Comparison of ENCODE assay signal across 10 cellular contexts in the genomic region with DNA sequence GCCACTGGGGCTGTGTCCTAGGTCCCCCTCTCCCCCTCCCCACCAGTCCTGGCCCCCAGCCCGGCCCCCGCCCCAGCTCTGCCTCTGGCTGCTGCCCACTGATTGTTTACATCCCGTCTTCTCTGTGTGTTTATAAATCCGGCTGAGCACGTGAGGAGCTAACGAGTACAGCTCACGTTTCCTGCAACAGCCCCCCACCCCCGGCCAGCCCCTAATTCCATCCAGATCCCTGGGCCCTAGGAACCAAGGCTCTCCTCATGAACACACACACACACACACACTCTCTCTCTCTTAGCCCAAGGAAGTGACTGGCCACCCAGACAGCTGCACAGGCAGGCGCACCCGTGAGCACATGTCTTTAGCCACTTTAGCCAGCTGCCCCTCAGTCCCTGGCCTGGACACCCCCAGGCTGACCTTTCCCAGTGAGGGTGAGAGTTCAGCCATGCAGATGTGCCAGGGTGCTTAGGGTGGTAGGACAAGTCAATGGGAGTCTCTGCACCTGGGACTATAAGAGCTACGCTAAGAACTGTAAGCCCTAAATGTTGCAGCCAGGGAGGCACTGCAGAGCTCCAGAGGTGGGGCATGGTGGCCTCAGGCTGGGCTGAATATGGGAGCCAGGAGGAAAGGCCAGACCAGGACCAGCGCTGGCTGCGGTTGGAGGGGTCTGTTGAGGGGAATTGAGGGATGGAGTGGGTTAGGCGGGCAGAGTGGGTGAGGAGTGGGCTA. TPM values are rescaled to one million over a fixed set of nuclear protein-coding genes. Genes with fewer than 3 reads are reported as not detected.
DNase-seq lines count a peak whose midpoint lies in the region; ATAC-seq and TF ChIP-seq lines count a peak whose summit lies in the region.
"Had no signal": no experiment of that assay in that cellular context is flagged by ENCODE, and none has a peak within 500 bp of the region (broad histone marks: within the 10 kb centered on the region; RNA-seq: fewer than 3 reads in every experiment).

No MANE protein-coding gene starts in this region.

- no peak for TF ChIP-seq POLR2A in sigmoid colon (IDR thresholded peaks at IDR 0.05)

- no TSS peak for BruUV-seq in PC-9 (replicated peaks; lab: Mats Ljungman, UMichigan)

- peak in 1 of 4 donors; percentile 25 for TF ChIP-seq EP300 in sigmoid colon (IDR thresholded peaks at IDR 0.05)

- no peaks in the 10 kb centered on the region for H3K9me2 ChIP-seq in PC-9 (ENCODE audit: insufficient read depth)

- peak; percentile 70 for DNase-seq in COR-L47 (lab: John Stamatoyannopoulos, UW)
- DNase-seq in PC-9, result no peak
- DNase-seq in fibroblast of peridontal ligament (ENCODE audit: extremely low read depth), result peak; percentile 53
- DNase-seq in sigmoid colon, result peak; percentile 76
- no peak for DNase-seq in NCI-H524 (lab: John Stamatoyannopoulos, UW)
- no peak for DNase-seq in stimulated activated CD4-positive, alpha-beta T cell treated with anti-CD3 and anti-CD28 coated beads, Interleukin-12 subunit alpha, Interleukin-12 subunit beta, amount 100 ng/mL, for 4 hours
- DNase-seq: activated T-cell treated with anti-CD3 and anti-CD28 coated beads for 4 hours, Right ventricle myocardium superior had no signal

- H3K4me3 ChIP-seq in PC-9 (no peak overlapping the region), sigmoid colon (peak overlapping the region in 1 of 4 donors; percentile 69)

- H3K27ac ChIP-seq in PC-9 (no peak overlapping the region), sigmoid colon (peak overlapping the region; percentile 85 to 100 (median 92))

- WGBS in sigmoid colon, 2 donors, result 53 to 65% methylated on average over 14 of the region's 14 CpGs

- no peak for ATAC-seq in HG03139 (IDR thresholded peaks at IDR 0.05; ENCODE audit: unreplicated experiment)
- no peak for ATAC-seq in HG03280 (IDR thresholded peaks at IDR 0.05; ENCODE audit: unreplicated experiment)

- H3K79me2 ChIP-seq in PC-9 (ENCODE audit: low read depth), result peaks cover 60% of the 10 kb centered on the region

- intact Hi-C loops in PC-9 (cut with micrococcal nuclease; ENCODE audit: unreplicated experiment) (loop anchor here (5.0 to 10.0 kb wide), 3 partner anchors 126 to 526 kb away; partner anchors contain the start of genes CDK2AP2, PITPNM1 and RCE1), sigmoid colon (cut with DNase I) (no loop called here)

- peaks cover 8% of the 10 kb centered on the region for H3K36me3 ChIP-seq in PC-9 (ENCODE audit: low read depth)
- H3K36me3 ChIP-seq in sigmoid colon, result peaks cover 0 to 1% (median 0%) of the 10 kb centered on the region in 4 donors

- H3F3A ChIP-seq in PC-9 (ENCODE audit: insufficient read depth, low read depth), result peaks cover 35% of the 10 kb centered on the region

- peaks cover 48% of the 10 kb centered on the region for H4K20me1 ChIP-seq in PC-9 (ENCODE audit: insufficient read depth)

- no peak overlapping the region for H2AFZ ChIP-seq in PC-9

- H3K4me1 ChIP-seq in PC-9 (replicated peaks; ENCODE audit: insufficient read depth), result peaks cover 24% of the 10 kb centered on the region
- peaks cover 0 to 94% (median 85%) of the 10 kb centered on the region in 4 donors for H3K4me1 ChIP-seq in sigmoid colon

- peak overlapping the region; percentile 23 for H3K4me2 ChIP-seq in PC-9

- CTCF ChIA-PET in PC-9 (lab: Charles Lee), result interaction anchor here (0.5 to 2.5 kb wide), 7 partner anchors 10 to 193 kb away, joined by 3 to 12 read pairs (median 7); no protein-coding TSS in a partner anchor

- POLR2A ChIA-PET in PC-9 (lab: Charles Lee; ENCODE audit: unreplicated experiment), result interaction anchor here (0.6 to 0.9 kb wide), 4 partner anchors 17 to 1246 kb away, joined by 4 to 8 read pairs (median 6); no protein-coding TSS in a partner anchor

- no peak for TF ChIP-seq CTCF in PC-9 (conservative IDR thresholded peaks at IDR 0.05)
- no peak for TF ChIP-seq CTCF in sigmoid colon (IDR thresholded peaks at IDR 0.05)

- H3K9me3 ChIP-seq in PC-9 (ENCODE audit: insufficient read depth, low read depth) (no peaks in the 10 kb centered on the region), sigmoid colon (no peaks in the 10 kb centered on the region)

- H3K27me3 ChIP-seq in PC-9 (ENCODE audit: insufficient read depth, low read depth) (no peaks in the 10 kb centered on the region), sigmoid colon (no peaks in the 10 kb centered on the region)

RNA-seq across cellular contexts. Expression of gene CLCF1, which starts 2.9 kb away (rescaled TPM):
- total RNA-seq in PC-9 (2021), result 15.9 and 17.0 TPM in 2 replicates
- total RNA-seq in sigmoid colon, result 10 to 100 TPM in 1 of 4 donors, 1 to 10 TPM in 3; 2.9 to 49.8 (median 6.6) TPM
- polyA plus RNA-seq in sigmoid colon, result 1 to 10 TPM in 2 of 3 donors, under 1 TPM in 1; 0.92 to 6.5 (median 2.4) TPM

RNA-seq across cellular contexts. Expression of gene POLD4, which starts 17.2 kb away (rescaled TPM):
- total RNA-seq in PC-9 (2021) (67.1 and 83.7 TPM in 2 replicates), sigmoid colon (10 to 100 TPM; 48.5 to 78.9 (median 67.0) TPM)
- 100 to 1,000 TPM; 381 to 748 (median 498) TPM for polyA plus RNA-seq in sigmoid colon

RNA-seq across cellular contexts. Expression of gene RAD9A, which starts 21.3 kb away (rescaled TPM):
- 62.8 and 79.8 TPM in 2 replicates for total RNA-seq in PC-9 (2021)
- total RNA-seq in sigmoid colon, result 10 to 100 TPM; 11.4 to 18.1 (median 16.5) TPM
- polyA plus RNA-seq in sigmoid colon, result 10 to 100 TPM in 1 of 3 donors, 1 to 10 TPM in 2; 6.5 to 33.9 (median 6.6) TPM

RNA-seq across cellular contexts. Expression of gene PPP1CA, which starts 31.1 kb away (rescaled TPM):
- 306 and 351 TPM in 2 replicates for total RNA-seq in PC-9 (2021)
- total RNA-seq in sigmoid colon, result 10 to 100 TPM; 59.5 to 87.0 (median 80.0) TPM
- polyA plus RNA-seq in sigmoid colon, result 100 to 1,000 TPM; 228 to 357 (median 235) TPM

RNA-seq across cellular contexts. Expression of gene TBC1D10C, which starts 33.4 kb away (rescaled TPM):
- 0.58 TPM in 1 of 2 replicates, not detected in the other for total RNA-seq in PC-9 (2021)
- total RNA-seq in sigmoid colon, result 1 to 10 TPM in 2 of 4 donors, under 1 TPM in 1, not detected in 1; 0.71 to 2.5 (median 1.2) TPM
- 10 to 100 TPM in 1 of 3 donors, 1 to 10 TPM in 2; 1.6 to 48.2 (median 1.8) TPM for polyA plus RNA-seq in sigmoid colon

Comparison
In these comparisons a context has a peak if more than half of its experiments do, and no peak if none do; other contexts are left out.
1. DNase-seq: peak in COR-L47 (single experiment), fibroblast of peridontal ligament (single experiment) and sigmoid colon (single experiment); none in PC-9 (0 of 2), NCI-H524 (0 of 2) and stimulated activated CD4-positive, alpha-beta T cell treated with anti-CD3 and anti-CD28 coated beads, Interleukin-12 subunit alpha, Interleukin-12 subunit beta, amount 100 ng/mL, for 4 hours (single experiment).